Comparison of ENCODE assay signal across 1 cellular context in genomic region chr6:142292191-142292924, GRCh38.
TF ChIP-seq lines count a peak whose summit lies in the region.

No MANE protein-coding gene starts in this region.

TF ChIP-seq in HepG2, 621 proteins besides CTCF, POLR2A, EP300 and RAD21 (continued from another document):
- TF ChIP-seq ZNF281 (CRISPR knock-in tag; IDR thresholded peaks at IDR 0.05; ENCODE audit: borderline replicate concordance) (no peak), TCF7 (IDR thresholded peaks at IDR 0.05; ENCODE audit: low read depth) (peak; percentile 68), ZGPAT (CRISPR knock-in tag; IDR thresholded peaks at IDR 0.05) (0 out of 2 replicates have a peak, but pooled peaks have one; percentile 13), ZNF609 (CRISPR knock-in tag; IDR thresholded peaks at IDR 0.05; ENCODE audit: borderline replicate concordance) (no peak), ARID5B (CRISPR knock-in tag; IDR thresholded peaks at IDR 0.05) (peak; percentile 64; the same call in 1 of the 2 replicates), PPARG (CRISPR knock-in tag; conservative IDR thresholded peaks at IDR 0.05) (0 out of 2 replicates have a peak, but pooled peaks have one; percentile 17), ZNF839 (CRISPR knock-in tag; IDR thresholded peaks at IDR 0.05; ENCODE audit: borderline replicate concordance) (no peak), ELF3 (CRISPR knock-in tag; IDR thresholded peaks at IDR 0.05) (peak; percentile 16; the same call in 1 of the 2 replicates), NCOA2 (CRISPR knock-in tag; IDR thresholded peaks at IDR 0.05) (peak; percentile 68; the same call in 1 of the 2 replicates), CREM (IDR thresholded peaks at IDR 0.05) (peak; percentile 42; the same call in 1 of the 2 replicates), CREM (CRISPR knock-in tag; IDR thresholded peaks at IDR 0.05) (no peak), EEA1 (CRISPR knock-in tag; IDR thresholded peaks at IDR 0.05; ENCODE audit: borderline replicate concordance) (no peak), ATAD3A (CRISPR knock-in tag; IDR thresholded peaks at IDR 0.05) (no peak), ZMYM4 (CRISPR knock-in tag; IDR thresholded peaks at IDR 0.05) (peak; percentile 66), MXD4 (CRISPR knock-in tag; IDR thresholded peaks at IDR 0.05) (no peak), JARID2 (CRISPR knock-in tag; IDR thresholded peaks at IDR 0.05; ENCODE audit: insufficient replicate concordance) (no peak), BCL6 (CRISPR knock-in tag; IDR thresholded peaks at IDR 0.05) (peak; percentile 78), ZBTB25 (CRISPR knock-in tag; IDR thresholded peaks at IDR 0.05) (peak; percentile 40; the same call in 1 of the 2 replicates), ISL2 (CRISPR knock-in tag; IDR thresholded peaks at IDR 0.05) (peak; percentile 45; the same call in 1 of the 2 replicates), SIX1 (CRISPR knock-in tag; IDR thresholded peaks at IDR 0.05; ENCODE audit: borderline replicate concordance) (peak; percentile 37; the same call in 1 of the 2 replicates), CBX1 (IDR thresholded peaks at IDR 0.05; ENCODE audit: low read depth) (peak; percentile 34), PHF21A (CRISPR knock-in tag; IDR thresholded peaks at IDR 0.05) (peak; percentile 48; the same call in 1 of the 2 replicates), PAXIP1 (CRISPR knock-in tag; conservative IDR thresholded peaks at IDR 0.05) (peak; percentile 29; the same call in 1 of the 2 replicates), ZNF580 (CRISPR knock-in tag; IDR thresholded peaks at IDR 0.05; ENCODE audit: borderline replicate concordance, low read depth) (no peak), HOXA5 (CRISPR knock-in tag; IDR thresholded peaks at IDR 0.05) (no peak), ZBTB3 (CRISPR knock-in tag; IDR thresholded peaks at IDR 0.05; ENCODE audit: borderline replicate concordance, low read depth) (no peak), CEBPG (CRISPR knock-in tag; IDR thresholded peaks at IDR 0.05) (peak; percentile 58), ZNF652 (CRISPR knock-in tag; IDR thresholded peaks at IDR 0.05; ENCODE audit: borderline replicate concordance, low read depth) (peak; percentile 31; the same call in 1 of the 2 replicates), FLYWCH1 (CRISPR knock-in tag; IDR thresholded peaks at IDR 0.05) (no peak), CREB1 (IDR thresholded peaks at IDR 0.05) (no peak), CREB1 (CRISPR knock-in tag; IDR thresholded peaks at IDR 0.05) (peak; percentile 12; the same call in 1 of the 2 replicates), TEAD3 (CRISPR knock-in tag; optimal IDR thresholded peaks at IDR 0.05; ENCODE audit: borderline replicate concordance) (peak; percentile 65)
